8 cellular contexts compared by ENCODE assay signal in the genomic region with DNA sequence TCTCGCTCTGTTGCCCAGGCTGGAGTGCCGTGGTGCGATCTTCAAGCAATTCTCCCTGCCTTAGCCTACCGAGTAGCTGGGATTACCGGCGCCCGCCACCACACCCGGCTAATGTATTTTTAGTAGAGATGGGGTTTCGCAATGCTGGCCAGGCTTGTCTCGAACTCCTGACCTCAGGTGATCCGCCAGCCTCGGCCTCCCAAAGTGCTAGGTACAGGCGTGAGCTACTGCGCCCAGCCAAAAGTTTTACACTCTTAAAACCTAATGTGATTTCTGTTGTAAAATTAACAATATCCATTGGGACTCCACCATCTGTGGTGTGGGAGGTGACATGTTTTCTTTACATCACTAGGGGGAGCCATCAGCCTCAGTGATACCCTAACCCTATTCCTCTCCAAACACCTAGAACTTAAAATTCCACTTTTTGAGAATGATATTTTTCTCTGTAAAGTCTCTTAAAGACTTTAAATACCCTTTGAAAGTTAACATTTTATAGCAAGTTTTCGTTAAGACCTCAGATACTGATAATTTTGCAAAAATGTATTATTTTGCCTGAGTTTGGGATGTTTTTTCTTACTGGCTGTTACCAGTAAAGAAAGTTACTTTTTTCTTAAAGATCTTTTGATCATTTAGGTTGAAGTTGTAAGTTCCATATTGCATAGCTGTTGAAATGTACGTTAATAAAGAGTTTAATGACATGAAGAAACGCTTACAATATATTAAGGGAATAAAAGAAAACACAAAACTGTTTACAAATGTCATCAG. TPM values are rescaled to one million over a fixed set of nuclear protein-coding genes. Genes with fewer than 3 reads are reported as not detected.
A peak's percentile ranks its signal among the peaks of the same experiment; 100 is the strongest.
DNase-seq lines count a peak whose midpoint lies in the region; ATAC-seq, FAIRE-seq and TF ChIP-seq lines count a peak whose summit lies in the region.

No MANE protein-coding gene starts in this region.

- H3K4me3 Mint-ChIP-seq in HFFc6 (no peak overlapping the region), immature natural killer cell (no peak overlapping the region)

- peak; percentile 91 for ATAC-seq in GM12878

- H3K4me3 ChIP-seq in GM12878 (no peak overlapping the region), suprapubic skin (no peak overlapping the region)

- peak; percentile 73 for TF ChIP-seq RAD21 in GM12878 (IDR thresholded peaks at IDR 0.05; ENCODE audit: insufficient read depth, low read depth, low read length)

- H3K4me1 ChIP-seq in GM12878 (ENCODE audit: control insufficient read depth, insufficient read depth, low read length) (no peaks in the 10 kb centered on the region), suprapubic skin (no peaks in the 10 kb centered on the region)

- WGBS in GM12878 (ENCODE audit: insufficient coverage, insufficient replicate concordance, low lambda C conversion rate, missing lambda C conversion rate) = 27% methylated on average over 17 of the region's 17 CpGs
- WGBS in suprapubic skin = 42% methylated on average over 17 of the region's 17 CpGs

- no peak overlapping the region for H3K4me2 ChIP-seq in GM12878 (ENCODE audit: control insufficient read depth, insufficient read depth)

- H3K36me3 Mint-ChIP-seq in HFFc6 (ENCODE audit: low read depth) (peaks cover 11% of the 10 kb centered on the region), immature natural killer cell (peaks cover 0 to 6% (median 5%) of the 10 kb centered on the region in 3 donors)

- no TSS peak for BruUV-seq in GM12878 (replicated peaks; lab: Mats Ljungman, UMichigan)

- H3K36me3 ChIP-seq in GM12878 (ENCODE audit: control insufficient read depth in 2 of 2, insufficient read depth in 2 of 2, low read length in 1 of 2) (no peaks in the 10 kb centered on the region), suprapubic skin (no peaks in the 10 kb centered on the region)

- SMC1A ChIA-PET in GM12878 (lab: Charles Lee; ENCODE audit: uncharacterized antibody, unreplicated experiment) = interaction anchor here (0.8 to 2.2 kb wide), 14 partner anchors 10 to 709 kb away, joined by 3 to 10 read pairs (median 4); a partner anchor contains a TSS

- H3K79me2 ChIP-seq in GM12878 (ENCODE audit: control insufficient read depth, insufficient read depth, low read length) = no peaks in the 10 kb centered on the region

- H3K9me3 ChIP-seq in GM12878 (replicated peaks; ENCODE audit: control insufficient read depth, insufficient read depth, low read length) (no peaks in the 10 kb centered on the region; the same call in 1 of the 3 replicates), suprapubic skin (peaks cover 7% of the 10 kb centered on the region)

- TF ChIP-seq POLR2A in GM12878 (IDR thresholded peaks at IDR 0.05; ENCODE audit: low read depth, low read length) = no peak
- no peak for TF ChIP-seq POLR2A in suprapubic skin (IDR thresholded peaks at IDR 0.05)

- CTCF ChIA-PET in GM12878 (lab: Yijun Ruan, JAX) = interaction anchor here (0.6 to 3.4 kb wide), 45 partner anchors 8 to 1340 kb away, joined by 3 to 23 read pairs (median 4); a partner anchor contains a TSS

- H3K4me1 Mint-ChIP-seq in HFFc6 (ENCODE audit: low read depth) = peaks cover 10% of the 10 kb centered on the region; the same call in 1 of the 2 replicates
- no peaks in the 10 kb centered on the region for H3K4me1 Mint-ChIP-seq in immature natural killer cell

- no peak overlapping the region for H2AFZ ChIP-seq in GM12878 (ENCODE audit: control insufficient read depth, low read depth, low read length)

- H3K9ac ChIP-seq in GM12878 (ENCODE audit: control insufficient read depth, insufficient read depth, low read length) = no peak overlapping the region

- H3K27me3 ChIP-seq in GM12878 (replicated peaks in 1 of 2; ENCODE audit: control insufficient read depth in 2 of 2, insufficient read depth in 2 of 2, low read length in 1 of 2) (no peaks in the 10 kb centered on the region), suprapubic skin (no peaks in the 10 kb centered on the region)

- POLR2A ChIA-PET in GM12878 (lab: Charles Lee) = no interaction called here

- H3K27ac ChIP-seq in GM12878 (ENCODE audit: control insufficient read depth, insufficient read depth) = no peak overlapping the region
- H3K27ac ChIP-seq in suprapubic skin = no peak overlapping the region

- TF ChIP-seq EP300 in GM12878 (IDR thresholded peaks at IDR 0.05; ENCODE audit: borderline replicate concordance in 1 of 2, control insufficient read depth in 1 of 2, low read depth in 2 of 2, low read length in 2 of 2) = no peak
- TF ChIP-seq EP300 in suprapubic skin (IDR thresholded peaks at IDR 0.05) = no peak

- peaks cover 1% of the 10 kb centered on the region; the same call in 1 of the 2 replicates for H3K27me3 Mint-ChIP-seq in HFFc6 (ENCODE audit: insufficient read depth)
- H3K27me3 Mint-ChIP-seq in immature natural killer cell (ENCODE audit: low read depth in 3 of 3) = peaks cover 1 to 4% (median 3%) of the 10 kb centered on the region in 3 donors

- in situ Hi-C loops in GM12878 (cut with MboI) = no loop called here

- H4K20me1 ChIP-seq in GM12878 (ENCODE audit: control insufficient read depth, insufficient read depth) = no peaks in the 10 kb centered on the region

- intact Hi-C loops in GM12878 (cut with micrococcal nuclease; ENCODE audit: unreplicated experiment) = loop anchor here (1.0 to 10.0 kb wide), 4 partner anchors 114 to 709 kb away; no protein-coding TSS in a partner anchor

- peak; percentile 87 for TF ChIP-seq CTCF in HFFc6 (IDR thresholded peaks at IDR 0.05)
- TF ChIP-seq CTCF in GM12878 (IDR thresholded peaks at IDR 0.05 in 2 of 3, conservative IDR thresholded peaks at IDR 0.05 in 1 of 3; ENCODE audit: control insufficient read depth in 2 of 3, extremely low read depth in 1 of 3, insufficient read depth in 1 of 3, low read depth in 3 of 3, low read length in 3 of 3) = peak; percentile 70 to 75 (median 73)
- TF ChIP-seq CTCF in suprapubic skin (IDR thresholded peaks at IDR 0.05) = peak; percentile 25 to 56

- H3K9me3 Mint-ChIP-seq in HFFc6 (peaks cover 24% of the 10 kb centered on the region), immature natural killer cell (peaks cover 4 to 21% (median 13%) of the 10 kb centered on the region in 6 donors)

- peak; percentile 92 for FAIRE-seq in GM12878 (lab: Jason Lieb, UNC)

- peak; percentile 27 for DNase-seq in NCI-H510A treated with DMSO at 0.1 percent for 48 hours (lab: John Stamatoyannopoulos, UW)
- no peak for DNase-seq in NCI-H510A (lab: John Stamatoyannopoulos, UW)
- peak; percentile 40 for DNase-seq in HFFc6
- peak; percentile 69 for DNase-seq in NCI-H82 (lab: John Stamatoyannopoulos, UW)
- no peak for DNase-seq in GM12878 (ENCODE audit: low read depth, low spot score)
- peak; percentile 24 to 35 (median 27) for DNase-seq in immature natural killer cell
- DNase-seq in suprapubic skin (ENCODE audit: low spot score in 2 of 2) = no peak
- DNase-seq in ureter (ENCODE audit: low spot score) = no peak

- H3K27ac Mint-ChIP-seq in HFFc6 = no peak overlapping the region
- H3K27ac Mint-ChIP-seq in immature natural killer cell = no peak overlapping the region

- RAD21 ChIA-PET in GM12878 (lab: Charles Lee; ENCODE audit: unreplicated experiment) = interaction anchor here (1.0 to 2.0 kb wide), 5 partner anchors 12 to 709 kb away, joined by 3 to 7 read pairs (median 4); a partner anchor contains a TSS

RNA-seq across cellular contexts. Expression of a gene that starts 11.6 kb away (rescaled TPM):
- 10 to 100 TPM; 42.7 to 55.2 (median 45.7) TPM for total RNA-seq in HFFc6 (2021; fragmentation: NEBNext Ultra II Directional; extraction: Animal tissue kit (Norgen Biotek cat#: 25700))
- 77.0 and 86.6 TPM in 2 replicates for total RNA-seq in GM12878 (2013; cell fraction: nucleolus; rRNA removed)
- total RNA-seq in GM12878 (2014; rRNA removed) (44.4 and 53.4 TPM in 2 replicates), GM12878 (2014; rRNA removed; fragmentation: Illumina TruSeq; extraction: Trizol) (59.7 and 66.5 TPM in 2 replicates), GM12878 (2021) (69.8 and 72.9 TPM in 2 replicates), suprapubic skin (10 to 100 TPM in 1 of 4 donors, 1 to 10 TPM in 3; 6.5 to 10.8 (median 9.1) TPM), ureter (47.7 TPM)
- 20.5 TPM for polyA plus RNA-seq in GM12878 (2011; ENCODE audit: low read depth)
- polyA plus RNA-seq in GM12878 (2011; rRNA removed) (70.6 and 110 TPM in 2 replicates), GM12878 (2014; fragmentation: Illumina TruSeq; extraction: Trizol) (66.9 and 85.4 TPM in 2 replicates), GM12878 (2014; fragmentation: Nextera tagmentation; extraction: Ambion mirVana) (10 to 100 TPM; 16.2 to 34.6 TPM), GM12878 (2014; rRNA removed) (40.2 and 46.7 TPM in 2 replicates), GM12878 (2016; fragmentation: Nextera tagmentation; extraction: Ambion mirVana) (10 to 100 TPM; 70.9 to 81.4 TPM), immature natural killer cell (10 to 100 TPM; 16.4 to 48.1 (median 22.2) TPM)
- 26.0 and 28.0 TPM in 2 replicates for polyA plus RNA-seq in GM12878 (2011; cell fraction: cytosol; rRNA removed)
- polyA plus RNA-seq in GM12878 (2011; cell fraction: nucleus; rRNA removed) = 27.1 and 35.1 TPM in 2 replicates
- polyA plus RNA-seq in GM12878 (2012) = 26.9 and 29.2 TPM in 2 replicates
- polyA minus RNA-seq in GM12878 (2011; rRNA and poly(A)+ RNA removed) = 53.2 and 72.5 TPM in 2 replicates
- polyA minus RNA-seq in GM12878 (2011; cell fraction: cytosol; rRNA and poly(A)+ RNA removed) = 35.1 and 38.6 TPM in 2 replicates
- polyA minus RNA-seq in GM12878 (2011; cell fraction: nucleus; rRNA and poly(A)+ RNA removed) = 19.9 and 38.9 TPM in 2 replicates

RNA-seq across cellular contexts. Expression of a gene that starts 20.1 kb away (rescaled TPM):
- total RNA-seq in HFFc6 (2021; fragmentation: NEBNext Ultra II Directional; extraction: Animal tissue kit (Norgen Biotek cat#: 25700)) = not detected
- not detected in 2 replicates for total RNA-seq in GM12878 (2013; cell fraction: nucleolus; rRNA removed)
- total RNA-seq in GM12878 (2014; rRNA removed) = not detected in 2 replicates
- not detected in 2 replicates for total RNA-seq in GM12878 (2014; rRNA removed; fragmentation: Illumina TruSeq; extraction: Trizol)
- total RNA-seq in GM12878 (2021) = not detected in 2 replicates
- polyA plus RNA-seq in GM12878 (2011; ENCODE audit: low read depth) = not detected
- polyA plus RNA-seq in GM12878 (2011; rRNA removed) = not detected in 2 replicates
- polyA plus RNA-seq in GM12878 (2011; cell fraction: cytosol; rRNA removed) = not detected in 2 replicates
- not detected in 2 replicates for polyA plus RNA-seq in GM12878 (2011; cell fraction: nucleus; rRNA removed)
- polyA plus RNA-seq in GM12878 (2012) = not detected in 2 replicates
- polyA plus RNA-seq in GM12878 (2014; fragmentation: Illumina TruSeq; extraction: Trizol) = not detected in 2 replicates
- not detected for polyA plus RNA-seq in GM12878 (2014; fragmentation: Nextera tagmentation; extraction: Ambion mirVana)
- polyA plus RNA-seq in GM12878 (2014; rRNA removed) = not detected in 2 replicates
- not detected for polyA plus RNA-seq in GM12878 (2016; fragmentation: Nextera tagmentation; extraction: Ambion mirVana)
- not detected in 2 replicates for polyA minus RNA-seq in GM12878 (2011; rRNA and poly(A)+ RNA removed)
- polyA minus RNA-seq in GM12878 (2011; cell fraction: cytosol; rRNA and poly(A)+ RNA removed) = not detected in 2 replicates
- not detected in 2 replicates for polyA minus RNA-seq in GM12878 (2011; cell fraction: nucleus; rRNA and poly(A)+ RNA removed)
- polyA plus RNA-seq in immature natural killer cell = not detected
- total RNA-seq in suprapubic skin = not detected
- total RNA-seq in ureter = not detected

RNA-seq across cellular contexts. Expression of a gene that starts 27.9 kb away (rescaled TPM):
- total RNA-seq in HFFc6 (2021; fragmentation: NEBNext Ultra II Directional; extraction: Animal tissue kit (Norgen Biotek cat#: 25700)) = 10 to 100 TPM; 55.2 to 66.6 (median 63.5) TPM
- 38.8 and 41.9 TPM in 2 replicates for total RNA-seq in GM12878 (2013; cell fraction: nucleolus; rRNA removed)
- total RNA-seq in GM12878 (2014; rRNA removed) (28.1 and 31.2 TPM in 2 replicates), GM12878 (2014; rRNA removed; fragmentation: Illumina TruSeq; extraction: Trizol) (26.5 and 27.1 TPM in 2 replicates), GM12878 (2021) (32.1 and 33.2 TPM in 2 replicates), suprapubic skin (10 to 100 TPM; 16.3 to 33.6 (median 20.1) TPM), ureter (58.6 TPM)
- polyA plus RNA-seq in GM12878 (2011; ENCODE audit: low read depth) = 19.9 TPM
- polyA plus RNA-seq in GM12878 (2011; rRNA removed) (47.8 and 73.5 TPM in 2 replicates), GM12878 (2014; fragmentation: Illumina TruSeq; extraction: Trizol) (41.3 and 46.2 TPM in 2 replicates), GM12878 (2014; fragmentation: Nextera tagmentation; extraction: Ambion mirVana) (10 to 100 TPM; 22.9 to 50.8 TPM), GM12878 (2014; rRNA removed) (44.3 and 48.5 TPM in 2 replicates), GM12878 (2016; fragmentation: Nextera tagmentation; extraction: Ambion mirVana) (10 to 100 TPM; 36.8 to 47.9 TPM), immature natural killer cell (10 to 100 TPM; 37.6 to 45.4 (median 44.9) TPM)
- 25.4 and 29.8 TPM in 2 replicates for polyA plus RNA-seq in GM12878 (2011; cell fraction: cytosol; rRNA removed)
- polyA plus RNA-seq in GM12878 (2011; cell fraction: nucleus; rRNA removed) = 15.9 and 16.6 TPM in 2 replicates
- 24.8 and 30.7 TPM in 2 replicates for polyA plus RNA-seq in GM12878 (2012)
- polyA minus RNA-seq in GM12878 (2011; rRNA and poly(A)+ RNA removed) = 12.5 and 15.9 TPM in 2 replicates
- polyA minus RNA-seq in GM12878 (2011; cell fraction: cytosol; rRNA and poly(A)+ RNA removed) = 3.5 and 7.3 TPM in 2 replicates
- 8.2 and 18.1 TPM in 2 replicates for polyA minus RNA-seq in GM12878 (2011; cell fraction: nucleus; rRNA and poly(A)+ RNA removed)

Comparison
In these comparisons a context has a peak if more than half of its experiments do, and no peak if none do; other contexts are left out.
1. DNase-seq: peak in NCI-H510A treated with DMSO at 0.1 percent for 48 hours (single experiment), HFFc6 (single experiment), NCI-H82 (single experiment) and immature natural killer cell (3 of 3); none in NCI-H510A (single experiment), GM12878 (single experiment), suprapubic skin (0 of 2) and ureter (single experiment).
2. Peak in every context shown above with its lines, with median percentiles within 50 percentile points of each other: CTCF ChIP-seq.